Comparison of ENCODE assay signal across 1 cellular context in the genomic region with DNA sequence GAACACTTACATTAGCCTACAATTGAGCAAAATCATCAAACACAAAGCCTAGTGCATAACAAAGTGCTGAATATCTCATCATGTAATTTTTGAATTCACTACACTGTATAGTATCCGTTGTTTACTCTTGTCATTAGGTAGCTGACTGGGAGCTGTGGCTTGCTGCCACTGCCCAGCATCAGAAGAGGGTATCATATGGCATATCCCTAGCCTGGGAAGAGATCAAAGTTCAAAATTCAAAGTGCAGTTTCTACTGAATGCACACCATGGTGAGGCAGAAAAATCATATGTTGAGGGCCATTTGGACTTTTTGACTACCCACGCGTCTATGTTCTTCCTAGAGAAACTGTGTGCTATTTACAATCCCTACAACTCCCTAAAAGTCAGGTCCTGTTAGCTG.
TF ChIP-seq lines count a peak whose summit lies in the region.

No MANE protein-coding gene starts in this region.

TF ChIP-seq in HepG2, 621 proteins besides CTCF, POLR2A, EP300 and RAD21 (continued from another document):
- TF ChIP-seq ZFAT (CRISPR knock-in tag; conservative IDR thresholded peaks at IDR 0.05) (no peak), PCBP1 (IDR thresholded peaks at IDR 0.05; ENCODE audit: borderline replicate concordance, low read depth, low read length) (no peak), ERF (CRISPR knock-in tag; IDR thresholded peaks at IDR 0.05) (0 out of 2 replicates have a peak, but pooled peaks have one; percentile 16), CREB1 (IDR thresholded peaks at IDR 0.05) (0 out of 2 replicates have a peak, but pooled peaks have one; percentile 1), CREB1 (CRISPR knock-in tag; IDR thresholded peaks at IDR 0.05) (0 out of 2 replicates have a peak, but pooled peaks have one; percentile 20), ZNF670 (CRISPR knock-in tag; IDR thresholded peaks at IDR 0.05; ENCODE audit: borderline replicate concordance) (no peak), ZNF382 (CRISPR knock-in tag; IDR thresholded peaks at IDR 0.05; ENCODE audit: borderline replicate concordance) (no peak), ZNF607 (CRISPR knock-in tag; IDR thresholded peaks at IDR 0.05; ENCODE audit: borderline replicate concordance) (no peak), ZNF235 (CRISPR knock-in tag; IDR thresholded peaks at IDR 0.05; ENCODE audit: borderline replicate concordance) (no peak), ZNF431 (CRISPR knock-in tag; IDR thresholded peaks at IDR 0.05; ENCODE audit: borderline replicate concordance, low read depth) (no peak), ZNF17 (CRISPR knock-in tag; IDR thresholded peaks at IDR 0.05) (no peak), TGIF2 (CRISPR knock-in tag; IDR thresholded peaks at IDR 0.05) (0 out of 2 replicates have a peak, but pooled peaks have one; percentile 10), ZMYM2 (CRISPR knock-in tag; IDR thresholded peaks at IDR 0.05) (0 out of 2 replicates have a peak, but pooled peaks have one; percentile 32), KLF9 (CRISPR knock-in tag; IDR thresholded peaks at IDR 0.05; ENCODE audit: low read depth) (no peak), NFRKB (IDR thresholded peaks at IDR 0.05) (no peak), ZNF678 (CRISPR knock-in tag; IDR thresholded peaks at IDR 0.05) (no peak)
- TF ChIP-seq, protein P1, sequence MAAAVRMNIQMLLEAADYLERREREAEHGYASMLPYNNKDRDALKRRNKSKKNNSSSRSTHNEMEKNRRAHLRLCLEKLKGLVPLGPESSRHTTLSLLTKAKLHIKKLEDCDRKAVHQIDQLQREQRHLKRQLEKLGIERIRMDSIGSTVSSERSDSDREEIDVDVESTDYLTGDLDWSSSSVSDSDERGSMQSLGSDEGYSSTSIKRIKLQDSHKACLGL (CRISPR knock-in tag; IDR thresholded peaks at IDR 0.05), result no peak
- TF ChIP-seq, protein P2, sequence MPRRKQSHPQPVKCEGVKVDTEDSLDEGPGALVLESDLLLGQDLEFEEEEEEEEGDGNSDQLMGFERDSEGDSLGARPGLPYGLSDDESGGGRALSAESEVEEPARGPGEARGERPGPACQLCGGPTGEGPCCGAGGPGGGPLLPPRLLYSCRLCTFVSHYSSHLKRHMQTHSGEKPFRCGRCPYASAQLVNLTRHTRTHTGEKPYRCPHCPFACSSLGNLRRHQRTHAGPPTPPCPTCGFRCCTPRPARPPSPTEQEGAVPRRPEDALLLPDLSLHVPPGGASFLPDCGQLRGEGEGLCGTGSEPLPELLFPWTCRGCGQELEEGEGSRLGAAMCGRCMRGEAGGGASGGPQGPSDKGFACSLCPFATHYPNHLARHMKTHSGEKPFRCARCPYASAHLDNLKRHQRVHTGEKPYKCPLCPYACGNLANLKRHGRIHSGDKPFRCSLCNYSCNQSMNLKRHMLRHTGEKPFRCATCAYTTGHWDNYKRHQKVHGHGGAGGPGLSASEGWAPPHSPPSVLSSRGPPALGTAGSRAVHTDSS (CRISPR knock-in tag; conservative IDR thresholded peaks at IDR 0.05), result no peak
- TF ChIP-seq, protein P3, sequence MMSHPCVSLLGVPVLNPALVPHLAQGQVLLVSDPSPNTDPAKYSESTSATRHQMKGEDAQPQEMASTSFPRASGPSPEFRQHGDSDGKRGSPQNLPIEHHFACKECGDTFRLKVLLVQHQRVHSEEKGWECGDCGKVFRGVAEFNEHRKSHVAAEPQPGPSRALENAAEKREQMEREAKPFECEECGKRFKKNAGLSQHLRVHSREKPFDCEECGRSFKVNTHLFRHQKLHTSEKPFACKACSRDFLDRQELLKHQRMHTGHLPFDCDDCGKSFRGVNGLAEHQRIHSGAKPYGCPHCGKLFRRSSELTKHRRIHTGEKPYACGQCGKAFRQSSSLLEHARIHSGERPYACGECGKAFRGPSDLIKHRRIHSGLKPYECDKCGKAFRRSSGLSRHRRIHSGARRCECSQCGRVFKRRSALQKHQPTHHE (CRISPR knock-in tag; IDR thresholded peaks at IDR 0.05; ENCODE audit: borderline replicate concordance), result no peak
- TF ChIP-seq, protein P4, sequence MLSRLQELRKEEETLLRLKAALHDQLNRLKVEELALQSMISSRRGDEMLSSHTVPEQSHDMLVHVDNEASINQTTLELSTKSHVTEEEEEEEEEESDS (CRISPR knock-in tag; IDR thresholded peaks at IDR 0.05; ENCODE audit: borderline replicate concordance), result no peak
- TF ChIP-seq, protein P5, sequence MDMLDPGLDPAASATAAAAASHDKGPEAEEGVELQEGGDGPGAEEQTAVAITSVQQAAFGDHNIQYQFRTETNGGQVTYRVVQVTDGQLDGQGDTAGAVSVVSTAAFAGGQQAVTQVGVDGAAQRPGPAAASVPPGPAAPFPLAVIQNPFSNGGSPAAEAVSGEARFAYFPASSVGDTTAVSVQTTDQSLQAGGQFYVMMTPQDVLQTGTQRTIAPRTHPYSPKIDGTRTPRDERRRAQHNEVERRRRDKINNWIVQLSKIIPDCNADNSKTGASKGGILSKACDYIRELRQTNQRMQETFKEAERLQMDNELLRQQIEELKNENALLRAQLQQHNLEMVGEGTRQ (IDR thresholded peaks at IDR 0.05; ENCODE audit: low read depth, low read length), result no peak
- TF ChIP-seq, protein P5 (CRISPR knock-in tag; IDR thresholded peaks at IDR 0.05; ENCODE audit: borderline replicate concordance), result no peak
